15 cellular contexts compared by ENCODE assay signal in the genomic region with DNA sequence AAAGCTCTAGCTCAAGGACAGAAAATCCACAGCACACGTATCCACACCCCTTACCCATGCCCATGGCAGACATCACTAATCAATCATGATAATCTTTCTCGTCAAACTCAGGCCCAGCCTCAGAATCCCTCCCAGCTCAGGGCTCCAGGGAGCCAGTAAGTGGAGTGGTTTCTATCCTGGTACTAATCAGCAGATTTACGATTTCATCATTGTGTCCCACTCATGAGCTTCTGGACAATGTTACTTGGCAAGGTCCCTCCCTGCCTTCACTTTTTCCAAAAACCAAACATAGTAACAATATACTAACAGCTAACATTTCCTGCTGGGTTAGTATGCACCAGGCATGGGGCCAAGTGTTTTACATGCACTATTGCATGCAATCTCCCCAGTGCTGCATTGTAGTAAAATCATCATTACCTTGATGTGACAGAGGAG. TPM values are rescaled to one million over a fixed set of nuclear protein-coding genes. Genes with fewer than 3 reads are reported as not detected.
DNase-seq lines count a peak whose midpoint lies in the region; FAIRE-seq and TF ChIP-seq lines count a peak whose summit lies in the region.
"Had no signal": no experiment of that assay in that cellular context is flagged by ENCODE, and none has a peak within 500 bp of the region (broad histone marks: within the 10 kb centered on the region; RNA-seq: fewer than 3 reads in every experiment).

No MANE protein-coding gene starts in this region.

- TF ChIP-seq POLR2A in sigmoid colon (IDR thresholded peaks at IDR 0.05): no peak

- 53 to 67% methylated on average over 3 of the region's 3 CpGs for WGBS in sigmoid colon, 2 donors

- H3K36me3 ChIP-seq in bronchial epithelial cell (ENCODE audit: control insufficient read depth, insufficient read depth, low read length) (no peaks in the 10 kb centered on the region), sigmoid colon (no peaks in the 10 kb centered on the region)
- H3K36me3 ChIP-seq: BE2C had no signal

- TF ChIP-seq CTCF in AG10803 (conservative IDR thresholded peaks at IDR 0.05; ENCODE audit: low read length) (no peak), bronchial epithelial cell (IDR thresholded peaks at IDR 0.05; ENCODE audit: insufficient read depth, low read length, severe bottlenecking) (no peak), sigmoid colon (IDR thresholded peaks at IDR 0.05) (no peak)

- intact Hi-C loops in sigmoid colon (cut with DNase I): no loop called here

- DNase-seq in AG10803 (ENCODE audit: low read depth) (peak; percentile 65), NCI-H2081 (lab: John Stamatoyannopoulos, UW) (peak; percentile 42 to 73), bronchial epithelial cell (ENCODE audit: low read depth) (peak; percentile 46), lung microvascular endothelial cell (ENCODE audit: low read depth in 2 of 2) (peak; percentile 86 to 94), sigmoid colon (no peak), amniotic stem cell (lab: John Stamatoyannopoulos, UW) (no peak), SIG-M5 treated with dmso at 0.1 percent for 504 hours (lab: John Stamatoyannopoulos, UW; ENCODE audit: unreplicated experiment) (no peak), amygdala (lab: John Stamatoyannopoulos, UW) (no peak)
- DNase-seq: activated CD4-positive, alpha-beta memory T cell treated with anti-CD3 and anti-CD28 coated beads, Interleukin-2, amount 10 ng/mL, durations not matched to agents 7 days and 5 days; activated naive CD4-positive, alpha-beta T cell treated with anti-CD3 and anti-CD28 coated beads, Interleukin-2, amount 50 U/mL, for 16 hours; BE2C; endodermal cell; naive B cell; T-helper 2 cell had no signal

- peaks cover 0 to 33% (median 26%) of the 10 kb centered on the region in 4 donors for H3K4me1 ChIP-seq in sigmoid colon

- no peak for TF ChIP-seq EP300 in sigmoid colon (IDR thresholded peaks at IDR 0.05)

- H3K27me3 ChIP-seq in bronchial epithelial cell (ENCODE audit: control insufficient read depth, insufficient read depth, low read length): peaks cover 7% of the 10 kb centered on the region
- no peaks in the 10 kb centered on the region for H3K27me3 ChIP-seq in sigmoid colon
- H3K27me3 ChIP-seq: BE2C had no signal

- H3K4me3 ChIP-seq in AG10803 (ENCODE audit: low read length): no peak overlapping the region
- no peak overlapping the region for H3K4me3 ChIP-seq in bronchial epithelial cell (ENCODE audit: low read depth, low read length)
- no peak overlapping the region for H3K4me3 ChIP-seq in sigmoid colon
- H3K4me3 ChIP-seq: smooth muscle cell had no signal

- H3K9me3 ChIP-seq in sigmoid colon: no peaks in the 10 kb centered on the region
- H3K9me3 ChIP-seq: BE2C had no signal

- no peak for FAIRE-seq in bronchial epithelial cell (lab: Jason Lieb, UNC)

- peak overlapping the region in 2 of 4 donors; percentile 53 to 54 for H3K27ac ChIP-seq in sigmoid colon

RNA-seq across cellular contexts. Expression of a gene that starts 45.8 kb away (rescaled TPM):
- total RNA-seq in bronchial epithelial cell (20.1 and 20.3 TPM in 2 replicates), lung microvascular endothelial cell (10.5 TPM in 2 replicates), sigmoid colon (100 to 1,000 TPM in 1 of 4 donors, 10 to 100 TPM in 3; 42.5 to 134 (median 73.5) TPM)
- polyA plus RNA-seq in sigmoid colon: 10 to 100 TPM; 18.6 to 81.8 (median 24.7) TPM

Comparison
In these comparisons a context has a peak if more than half of its experiments do, and no peak if none do; other contexts are left out.
1. DNase-seq: peak in AG10803 (single experiment), NCI-H2081 (2 of 2), bronchial epithelial cell (single experiment) and lung microvascular endothelial cell (2 of 2); none in sigmoid colon (single experiment), amniotic stem cell (single experiment), SIG-M5 treated with dmso at 0.1 percent for 504 hours (single experiment) and amygdala (0 of 56).